Comparison of ENCODE assay signal across 23 cellular contexts in genomic region chr6:8462169-8462568, GRCh38. TPM values are rescaled to one million over a fixed set of nuclear protein-coding genes. Genes with fewer than 3 reads are reported as not detected.
DNase-seq lines count a peak whose midpoint lies in the region; ATAC-seq and TF ChIP-seq lines count a peak whose summit lies in the region.
"Had no signal": no experiment of that assay in that cellular context is flagged by ENCODE, and none has a peak within 500 bp of the region (broad histone marks: within the 10 kb centered on the region; RNA-seq: fewer than 3 reads in every experiment).

No MANE protein-coding gene starts in this region.

- ATAC-seq in HCT116 (peak; percentile 65), left lobe of liver (peak; percentile 45)
- no peak for ATAC-seq in stimulated activated naive B cell treated with anti-CD40 and anti-IgM and Interleukin-4, amounts not matched to agents 10 μg/mL and 1 μg/mL and 100 μg/mL, for 72 hours (replicated peaks)
- ATAC-seq: activated CD4-positive, alpha-beta T cell treated with anti-CD3 and anti-CD28 coated beads for 36 hours; naive thymus-derived CD8-positive, alpha-beta T cell; T-helper 17 cell had no signal

- 0 out of 2 replicates have a peak, but pooled peaks have one; percentile 6 for TF ChIP-seq RAD21 in HCT116 (IDR thresholded peaks at IDR 0.05; ENCODE audit: low read depth)

- H3K27ac ChIP-seq in C4-2B (peak overlapping the region; percentile 71), HCT116 (ENCODE audit: low read depth, low read length) (no peak overlapping the region)
- H3K27ac ChIP-seq: adrenal gland, brain microvascular endothelial cell, testis, vagina had no signal

- RAD21 ChIA-PET in HCT116 (lab: Charles Lee; ENCODE audit: low non-redundant PET in 1 of 2, low total read pairs in 2 of 2, uncharacterized antibody in 2 of 2, unreplicated experiment in 2 of 2), result no interaction called here

- BruUV-seq in HCT116 (replicated peaks; lab: Mats Ljungman, UMichigan), result no TSS peak

- H3K9me3 ChIP-seq in HCT116 (ENCODE audit: control insufficient read depth in 1 of 2, insufficient read depth in 1 of 2, low read depth in 1 of 2, low read length in 2 of 2), result no peaks in the 10 kb centered on the region
- H3K9me3 ChIP-seq: adrenal gland, testis, vagina had no signal

- peaks cover 4 to 5% of the 10 kb centered on the region in 2 donors for H3K9me3 Mint-ChIP-seq in stimulated activated naive B cell treated with anti-CD40 and anti-IgM and Interleukin-4, amounts not matched to agents 10 μg/mL and 1 μg/mL and 100 μg/mL, for 72 hours

- no peaks in the 10 kb centered on the region for H3K9me2 ChIP-seq in HCT116 (ENCODE audit: insufficient read depth)

- peaks cover 0 to 20% of the 10 kb centered on the region in 2 donors for H3K36me3 Mint-ChIP-seq in stimulated activated naive B cell treated with anti-CD40 and anti-IgM and Interleukin-4, amounts not matched to agents 10 μg/mL and 1 μg/mL and 100 μg/mL, for 72 hours

- H3K4me3 Mint-ChIP-seq in stimulated activated naive B cell treated with anti-CD40 and anti-IgM and Interleukin-4, amounts not matched to agents 10 μg/mL and 1 μg/mL and 100 μg/mL, for 72 hours, result no peak overlapping the region
- H3K4me3 Mint-ChIP-seq: activated CD4-positive, alpha-beta T cell treated with anti-CD3 and anti-CD28 coated beads for 36 hours; activated T-cell treated with anti-CD3 and anti-CD28 coated beads, Interleukin-2, amount 50 U/mL, for 24 hours; CD4-positive, alpha-beta T cell; naive thymus-derived CD8-positive, alpha-beta T cell; T-helper 17 cell had no signal

- no peak overlapping the region for H3K4me2 ChIP-seq in HCT116 (ENCODE audit: low read length)

- H3K27me3 ChIP-seq in HCT116 (ENCODE audit: insufficient read depth, low read length), result no peaks in the 10 kb centered on the region
- H3K27me3 ChIP-seq: adrenal gland, brain microvascular endothelial cell, testis, vagina had no signal

- H3K4me3 ChIP-seq in HCT116 (replicated peaks in 1 of 2; ENCODE audit: low read depth in 1 of 2, low read length in 2 of 2), result no peak overlapping the region
- H3K4me3 ChIP-seq: adrenal gland, testis, vagina had no signal

- H3K4me1 ChIP-seq in HCT116 (ENCODE audit: control insufficient read depth in 1 of 2, insufficient read depth in 2 of 2, low read length in 2 of 2), result no peaks in the 10 kb centered on the region
- H3K4me1 ChIP-seq: adrenal gland, testis, vagina had no signal

- H3K9ac ChIP-seq in HCT116 (ENCODE audit: low read length), result no peak overlapping the region

- intact Hi-C loops in HCT116 (cut with micrococcal nuclease), result no loop called here

- no peaks in the 10 kb centered on the region for H4K20me1 ChIP-seq in HCT116 (ENCODE audit: insufficient read depth)

- H3K4me1 Mint-ChIP-seq in stimulated activated naive B cell treated with anti-CD40 and anti-IgM and Interleukin-4, amounts not matched to agents 10 μg/mL and 1 μg/mL and 100 μg/mL, for 72 hours, result no peaks in the 10 kb centered on the region
- H3K4me1 Mint-ChIP-seq: activated CD4-positive, alpha-beta T cell treated with anti-CD3 and anti-CD28 coated beads for 36 hours; naive thymus-derived CD8-positive, alpha-beta T cell; T-helper 17 cell had no signal

- DNase-seq in HCT116 (ENCODE audit: low read depth, low spot score) (no peak), OCI-M1 (lab: John Stamatoyannopoulos, UW) (peak; percentile 46), left lobe of liver (ENCODE audit: low spot score) (no peak), G401 (ENCODE audit: low spot score) (no peak), NCI-H2081 treated with DMSO at 0.1 percent for 48 hours (lab: John Stamatoyannopoulos, UW) (no peak)
- no peak for DNase-seq in stimulated activated naive B cell treated with anti-CD40 and anti-IgM and Interleukin-4, amounts not matched to agents 10 μg/mL and 1 μg/mL and 100 μg/mL, for 72 hours
- DNase-seq: activated CD4-positive, alpha-beta T cell treated with anti-CD3 and anti-CD28 coated beads for 36 hours; activated CD8-positive, alpha-beta memory T cell treated with anti-CD3 and anti-CD28 coated beads for 24 hours; activated naive CD4-positive, alpha-beta T cell; activated T-cell treated with anti-CD3 and anti-CD28 coated beads, Interleukin-2, amount 50 U/mL, for 24 hours; adrenal gland; brain microvascular endothelial cell; CD4-positive, alpha-beta T cell; effector CD4-positive, alpha-beta T cell; erythroblast; midbrain; naive thymus-derived CD8-positive, alpha-beta T cell; NCI-H1105 treated with DMSO at 0.1 percent for 48 hours; occipital lobe; T-helper 17 cell; testis had no signal

- H3K79me2 ChIP-seq in HCT116 (ENCODE audit: insufficient read depth, low read length), result no peaks in the 10 kb centered on the region

- in situ Hi-C loops in G401 (cut with HindIII; ENCODE audit: low sequenced_read_pairs), result no loop called here

- CTCF ChIA-PET in HCT116 (lab: Charles Lee), result no interaction called here

- POLR2A ChIA-PET in HCT116 (lab: Charles Lee), result no interaction called here

- no peak overlapping the region for H2AFZ ChIP-seq in HCT116 (ENCODE audit: low read depth, low read length, poor library complexity, severe bottlenecking)

- no peak for TF ChIP-seq POLR2A in HCT116 (IDR thresholded peaks at IDR 0.05; ENCODE audit: borderline replicate concordance, extremely low read depth, insufficient read depth, insufficient read length)

- TF ChIP-seq CTCF in C4-2B (conservative IDR thresholded peaks at IDR 0.05) (peak; percentile 71), HCT116 (IDR thresholded peaks at IDR 0.05 in 2 of 3, conservative IDR thresholded peaks at IDR 0.05 in 1 of 3; ENCODE audit: borderline replicate concordance in 1 of 3, insufficient read depth in 1 of 3, low read depth in 2 of 3, low read length in 2 of 3) (peak in 2 of 3 experiments; percentile 16 to 38; a peak in 1 of 6 replicates)

- H3K27me3 Mint-ChIP-seq in stimulated activated naive B cell treated with anti-CD40 and anti-IgM and Interleukin-4, amounts not matched to agents 10 μg/mL and 1 μg/mL and 100 μg/mL, for 72 hours, result peaks cover 4 to 55% of the 10 kb centered on the region in 2 donors
- H3K27me3 Mint-ChIP-seq: CD4-positive, alpha-beta T cell; T-helper 17 cell had no signal

- no peak overlapping the region for H3K27ac Mint-ChIP-seq in stimulated activated naive B cell treated with anti-CD40 and anti-IgM and Interleukin-4, amounts not matched to agents 10 μg/mL and 1 μg/mL and 100 μg/mL, for 72 hours
- H3K27ac Mint-ChIP-seq: activated CD4-positive, alpha-beta T cell treated with anti-CD3 and anti-CD28 coated beads for 36 hours; activated T-cell treated with anti-CD3 and anti-CD28 coated beads, Interleukin-2, amount 50 U/mL, for 24 hours; CD4-positive, alpha-beta T cell; naive thymus-derived CD8-positive, alpha-beta T cell; T-helper 17 cell had no signal

- H3K36me3 ChIP-seq in HCT116 (ENCODE audit: control insufficient read depth in 1 of 2, insufficient read depth in 2 of 2, low read length in 2 of 2), result no peaks in the 10 kb centered on the region
- H3K36me3 ChIP-seq: adrenal gland, brain microvascular endothelial cell, vagina had no signal

TF ChIP-seq in HCT116, 20 proteins besides CTCF, POLR2A, EP300 and RAD21:
- no peak for TF ChIP-seq CEBPB (IDR thresholded peaks at IDR 0.05; ENCODE audit: low read depth)
- no peak for TF ChIP-seq EZH2phosphoT487 (IDR thresholded peaks at IDR 0.05; ENCODE audit: borderline replicate concordance)
- no peak for TF ChIP-seq ZNF274 (IDR thresholded peaks at IDR 0.05; ENCODE audit: low read depth, low read length)
- no peak for TF ChIP-seq ZBTB33 (IDR thresholded peaks at IDR 0.05; ENCODE audit: extremely low read depth, insufficient replicate concordance, low read length)
- TF ChIP-seq JUND (IDR thresholded peaks at IDR 0.05), result no peak
- TF ChIP-seq CBX3 (IDR thresholded peaks at IDR 0.05; ENCODE audit: low read depth), result no peak
TF ChIP-seq in HCT116: peak in this region for 0.

RNA-seq across cellular contexts. Expression of gene SLC35B3, which starts 26.8 kb away (rescaled TPM):
- total RNA-seq in HCT116 (2021; ENCODE audit: unreplicated experiment), result 8.6 TPM
- polyA plus RNA-seq in HCT116 (2012), result 5.8 and 7.8 TPM in 2 replicates
- total RNA-seq in left lobe of liver, result 11.8 TPM
- 5.1 and 12.6 TPM in 2 replicates for total RNA-seq in G401 (2014; rRNA removed; shearing (Covaris generic))

Comparison
In these comparisons a context has a peak if more than half of its experiments do, and no peak if none do; other contexts are left out.
1. ATAC-seq: peak in HCT116 (single experiment) and left lobe of liver (single experiment); none in stimulated activated naive B cell treated with anti-CD40 and anti-IgM and Interleukin-4, amounts not matched to agents 10 μg/mL and 1 μg/mL and 100 μg/mL, for 72 hours (0 of 2).